In genomic region chr6:105936972-105937371, GRCh38 we compare ENCODE assay signal across 1 cellular context.
A peak's percentile ranks its signal among the peaks of the same experiment; 100 is the strongest.
TF ChIP-seq lines count a peak whose summit lies in the region.

No MANE protein-coding gene starts in this region.

TF ChIP-seq in HEK293, 187 proteins besides CTCF, POLR2A, EP300 and RAD21 (continued from another document):
- TF ChIP-seq ZSCAN5A (tag by site-specific recombination; IDR thresholded peaks at IDR 0.05) (no peak), ZNF10 (tag by site-specific recombination; IDR thresholded peaks at IDR 0.05) (no peak), ZNF624 (tag by site-specific recombination; IDR thresholded peaks at IDR 0.05) (no peak), ZNF132 (tag by site-specific recombination; IDR thresholded peaks at IDR 0.05; ENCODE audit: borderline replicate concordance) (no peak), TCF7L2 (IDR thresholded peaks at IDR 0.05; ENCODE audit: borderline replicate concordance, low read depth, low read length) (peak; percentile 49; the same call in 1 of the 2 replicates), KLF16 (tag by site-specific recombination; IDR thresholded peaks at IDR 0.05) (no peak), HOXD13 (CRISPR knock-in tag; IDR thresholded peaks at IDR 0.05; ENCODE audit: borderline replicate concordance) (no peak), ZBTB10 (tag by site-specific recombination; IDR thresholded peaks at IDR 0.05) (no peak)
